In the genomic region with DNA sequence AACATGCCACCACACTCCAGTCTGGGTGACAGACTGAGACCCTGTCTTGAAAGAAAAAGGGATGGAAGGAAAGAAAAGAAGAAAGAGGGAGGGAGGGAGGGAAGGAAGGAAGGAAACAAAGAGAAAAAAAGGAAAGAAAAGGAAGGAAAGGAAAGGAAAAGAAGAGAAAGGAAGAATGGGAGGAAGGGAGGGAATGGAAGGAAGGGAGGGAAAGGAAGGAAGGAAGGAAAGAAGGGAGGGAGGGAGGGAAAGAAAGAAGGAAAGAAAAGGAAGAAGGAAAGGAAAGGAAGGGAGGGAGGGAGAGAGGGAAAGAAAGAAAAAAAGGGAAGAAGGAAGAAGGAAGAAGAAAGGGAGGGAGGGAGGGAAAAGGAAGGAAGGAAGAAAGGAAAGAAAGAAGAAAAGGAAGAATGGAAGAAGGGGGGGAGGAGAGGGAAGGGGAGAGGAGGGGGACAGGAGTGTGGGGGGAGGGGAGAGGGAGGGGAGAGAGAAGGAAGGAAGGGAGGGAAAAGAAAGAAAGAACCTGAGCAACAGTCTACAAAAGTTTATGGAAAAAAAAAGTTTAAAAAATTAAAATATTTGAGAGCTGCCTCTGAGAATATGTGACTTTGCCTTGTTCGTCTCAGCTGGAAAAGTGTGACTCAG, we compare ENCODE assay signal across 11 cellular contexts. TPM values are rescaled to one million over a fixed set of nuclear protein-coding genes. Genes with fewer than 3 reads are reported as not detected.
DNase-seq lines count a peak whose midpoint lies in the region; ATAC-seq, FAIRE-seq and TF ChIP-seq lines count a peak whose summit lies in the region.
"Had no signal": no experiment of that assay in that cellular context is flagged by ENCODE, and none has a peak within 500 bp of the region (broad histone marks: within the 10 kb centered on the region; RNA-seq: fewer than 3 reads in every experiment).

No MANE protein-coding gene starts in this region.

- no peak for FAIRE-seq in RCC 7860 (lab: Jason Lieb, UNC)
- FAIRE-seq: endometrium, G401.6 had no signal

- no peaks in the 10 kb centered on the region for H3K27me3 Mint-ChIP-seq in activated T-helper 1 cell treated with anti-CD3 and anti-CD28 coated beads, Interleukin-12 subunit alpha, Interleukin-12 subunit beta, Interleukin-2, Interleukin-4 antibody, amounts not matched to agents 30 ng/mL and 10 ng/mL and 1 ng/mL, durations not matched to agents 14 hours and 24 hours and 36 hours (ENCODE audit: insufficient read depth)

- H3K4me3 Mint-ChIP-seq in activated T-helper 1 cell treated with anti-CD3 and anti-CD28 coated beads, Interleukin-12 subunit alpha, Interleukin-12 subunit beta, Interleukin-2, Interleukin-4 antibody, amounts not matched to agents 30 ng/mL and 10 ng/mL and 1 ng/mL, durations not matched to agents 14 hours and 24 hours and 36 hours = no peak overlapping the region

- 10% methylated on average over 1 of the region's 1 CpG; no CpG with 5 or more reads in 1 of the 2 donors for WGBS in gastroesophageal sphincter (ENCODE audit: low coverage in 1 of 2), 2 donors
- WGBS in spleen, 5 donors = 15 to 45% (median 22%) methylated on average over 1 of the region's 1 CpG

- TF ChIP-seq POLR2A in gastroesophageal sphincter (IDR thresholded peaks at IDR 0.05) = no peak
- no peak for TF ChIP-seq POLR2A in spleen (IDR thresholded peaks at IDR 0.05)

- H3K27me3 ChIP-seq in gastroesophageal sphincter (no peaks in the 10 kb centered on the region), spleen (replicated peaks in 1 of 7) (no peaks in the 10 kb centered on the region)

- no peak for DNase-seq in activated T-helper 1 cell treated with anti-CD3 and anti-CD28 coated beads, Interleukin-12 subunit alpha, Interleukin-12 subunit beta, Interleukin-2, Interleukin-4 antibody, amounts not matched to agents 30 ng/mL and 10 ng/mL and 1 ng/mL, durations not matched to agents 14 hours and 24 hours and 36 hours (ENCODE audit: low spot score)
- DNase-seq in spleen = no peak
- DNase-seq in NCI-H446 (lab: John Stamatoyannopoulos, UW) = no peak
- DNase-seq in RCC 7860 (ENCODE audit: low spot score) = no peak
- DNase-seq in hypothalamus (lab: John Stamatoyannopoulos, UW) = no peak
- no peak for DNase-seq in head of caudate nucleus
- DNase-seq: NCI-H146 had no signal

- H3K27ac ChIP-seq in HEK293 (ENCODE audit: extremely low read depth, low read depth, low read length) = peak overlapping the region; percentile 60
- H3K27ac ChIP-seq in gastroesophageal sphincter = peak overlapping the region; percentile 74 to 83 (median 80)
- H3K27ac ChIP-seq in spleen = peak overlapping the region; percentile 56 to 86 (median 79)

- peaks cover 34% of the 10 kb centered on the region for H3K4me1 Mint-ChIP-seq in activated T-helper 1 cell treated with anti-CD3 and anti-CD28 coated beads, Interleukin-12 subunit alpha, Interleukin-12 subunit beta, Interleukin-2, Interleukin-4 antibody, amounts not matched to agents 30 ng/mL and 10 ng/mL and 1 ng/mL, durations not matched to agents 14 hours and 24 hours and 36 hours (ENCODE audit: low read depth)

- CTCF ChIA-PET in HEK293 (lab: Yijun Ruan, JAX) = interaction anchor here (0.6 to 7.5 kb wide), 5 partner anchors 15 to 147 kb away, joined by 3 to 55 read pairs (median 11); no protein-coding TSS in a partner anchor

- H3K36me3 ChIP-seq in HEK293 (ENCODE audit: control insufficient read depth in 2 of 2, insufficient read depth in 1 of 2, low read length in 2 of 2) (peaks cover 0 to 3% of the 10 kb centered on the region in 2 experiments; a peak in 1 of 3 replicates), gastroesophageal sphincter (peaks cover 0 to 6% of the 10 kb centered on the region in 2 donors), spleen (peaks cover 0 to 8% (median 4%) of the 10 kb centered on the region in 6 donors)

- no peak for TF ChIP-seq EP300 in gastroesophageal sphincter (IDR thresholded peaks at IDR 0.05)

- TF ChIP-seq CTCF in HEK293 (tag by site-specific recombination; IDR thresholded peaks at IDR 0.05) = no peak
- no peak for TF ChIP-seq CTCF in gastroesophageal sphincter (IDR thresholded peaks at IDR 0.05)
- TF ChIP-seq CTCF in spleen (IDR thresholded peaks at IDR 0.05 in 8 of 11, conservative IDR thresholded peaks at IDR 0.05 in 3 of 11) = no peak

- H3K4me3 ChIP-seq in HEK293 (ENCODE audit: low read depth, low read length) (no peak overlapping the region; the same call in 1 of the 2 replicates), gastroesophageal sphincter (no peak overlapping the region), spleen (no peak overlapping the region)

- H3K27ac Mint-ChIP-seq in activated T-helper 1 cell treated with anti-CD3 and anti-CD28 coated beads, Interleukin-12 subunit alpha, Interleukin-12 subunit beta, Interleukin-2, Interleukin-4 antibody, amounts not matched to agents 30 ng/mL and 10 ng/mL and 1 ng/mL, durations not matched to agents 14 hours and 24 hours and 36 hours = peak overlapping the region; percentile 30

- no peaks in the 10 kb centered on the region for H3K9me3 Mint-ChIP-seq in activated T-helper 1 cell treated with anti-CD3 and anti-CD28 coated beads, Interleukin-12 subunit alpha, Interleukin-12 subunit beta, Interleukin-2, Interleukin-4 antibody, amounts not matched to agents 30 ng/mL and 10 ng/mL and 1 ng/mL, durations not matched to agents 14 hours and 24 hours and 36 hours

- peaks cover 12% of the 10 kb centered on the region for H3K36me3 Mint-ChIP-seq in activated T-helper 1 cell treated with anti-CD3 and anti-CD28 coated beads, Interleukin-12 subunit alpha, Interleukin-12 subunit beta, Interleukin-2, Interleukin-4 antibody, amounts not matched to agents 30 ng/mL and 10 ng/mL and 1 ng/mL, durations not matched to agents 14 hours and 24 hours and 36 hours (ENCODE audit: low read depth)

- ATAC-seq in gastroesophageal sphincter = no peak

- H3K9me3 ChIP-seq in HEK293 (ENCODE audit: control insufficient read depth, insufficient read depth, low read depth, low read length) (no peaks in the 10 kb centered on the region), gastroesophageal sphincter (no peaks in the 10 kb centered on the region), spleen (no peaks in the 10 kb centered on the region)

- intact Hi-C loops in activated T-helper 1 cell treated with anti-CD3 and anti-CD28 coated beads, Interleukin-12 subunit alpha, Interleukin-12 subunit beta, Interleukin-2, Interleukin-4 antibody, amounts not matched to agents 30 ng/mL and 10 ng/mL and 1 ng/mL, durations not matched to agents 14 hours and 24 hours and 36 hours (cut with micrococcal nuclease) = loop anchor here (10.0 kb wide), 1 partner anchor 1092 kb away; no protein-coding TSS in a partner anchor
- intact Hi-C loops in spleen (cut with DNase I; ENCODE audit: low total_unique reads) (no loop called here), head of caudate nucleus (cut with DNase I) (no loop called here)

- POLR2A ChIA-PET in HEK293 (lab: Yijun Ruan, JAX) = interaction anchor here (1.0 to 1.5 kb wide), 5 partner anchors 8 to 99 kb away, joined by 3 to 6 read pairs (median 4); partner anchors contain the start of genes MDM4 and PIK3C2B

- H3K4me1 ChIP-seq in HEK293 (ENCODE audit: control insufficient read depth, insufficient read depth, low read length) (peaks cover 16% of the 10 kb centered on the region; the same call in 1 of the 2 replicates), gastroesophageal sphincter (peaks cover 3 to 49% (median 9%) of the 10 kb centered on the region in 3 donors), spleen (peaks cover 18 to 89% (median 39%) of the 10 kb centered on the region in 6 donors)

TF ChIP-seq in HEK293, 187 proteins besides CTCF, POLR2A, EP300 and RAD21:
- TF ChIP-seq PRDM1 (tag by site-specific recombination; IDR thresholded peaks at IDR 0.05) (peak; percentile 76; the same call in 1 of the 2 replicates), ZNF398 (tag by site-specific recombination; IDR thresholded peaks at IDR 0.05) (peak; percentile 47), SP3 (tag by site-specific recombination; IDR thresholded peaks at IDR 0.05) (no peak), ZNF366 (tag by site-specific recombination; conservative IDR thresholded peaks at IDR 0.05) (peak; percentile 73; the same call in 1 of the 2 replicates), ZNF571 (tag by site-specific recombination; IDR thresholded peaks at IDR 0.05) (no peak)

RNA-seq across cellular contexts. Expression of gene PPP1R15B, which starts 5.1 kb away (rescaled TPM):
- total RNA-seq in activated T-helper 1 cell treated with anti-CD3 and anti-CD28 coated beads, Interleukin-12 subunit alpha, Interleukin-12 subunit beta, Interleukin-2, Interleukin-4 antibody, amounts not matched to agents 30 ng/mL and 10 ng/mL and 1 ng/mL, durations not matched to agents 14 hours and 24 hours and 36 hours = 75.8 and 76.2 TPM in 2 replicates
- total RNA-seq in gastroesophageal sphincter = 10 to 100 TPM; 44.4 to 53.2 (median 50.9) TPM
- 10 to 100 TPM; 46.3 to 73.1 (median 63.8) TPM for total RNA-seq in spleen
- 10 to 100 TPM; 10.8 to 17.2 (median 12.5) TPM for polyA plus RNA-seq in spleen

RNA-seq across cellular contexts. Expression of gene PLEKHA6, which starts 57.0 kb away (rescaled TPM):
- 0.05 and 0.21 TPM in 2 replicates for total RNA-seq in activated T-helper 1 cell treated with anti-CD3 and anti-CD28 coated beads, Interleukin-12 subunit alpha, Interleukin-12 subunit beta, Interleukin-2, Interleukin-4 antibody, amounts not matched to agents 30 ng/mL and 10 ng/mL and 1 ng/mL, durations not matched to agents 14 hours and 24 hours and 36 hours
- total RNA-seq in gastroesophageal sphincter (10 to 100 TPM in 2 of 4 donors, 1 to 10 TPM in 2; 8.7 to 17.8 (median 11.4) TPM), spleen (1 to 10 TPM in 6 of 7 donors, under 1 TPM in 1; 0.51 to 6.5 (median 4.0) TPM)
- polyA plus RNA-seq in spleen = 1 to 10 TPM in 1 of 3 donors, under 1 TPM in 2; 0.47 to 1.8 (median 0.65) TPM
